12 cellular contexts compared by ENCODE assay signal in genomic region chr5:61051267-61051666, GRCh38.
A peak's percentile ranks its signal among the peaks of the same experiment; 100 is the strongest.
DNase-seq lines count a peak whose midpoint lies in the region; ATAC-seq and TF ChIP-seq lines count a peak whose summit lies in the region.
"Had no signal": no experiment of that assay in that cellular context is flagged by ENCODE, and none has a peak within 500 bp of the region (broad histone marks: within the 10 kb centered on the region; RNA-seq: fewer than 3 reads in every experiment).

No MANE protein-coding gene starts in this region.

- no peak overlapping the region for H3K9ac ChIP-seq in fibroblast of lung (ENCODE audit: insufficient read depth, low read length)

- TF ChIP-seq CTCF in RWPE1 (conservative IDR thresholded peaks at IDR 0.05; ENCODE audit: low read depth) (no peak), fibroblast of lung (conservative IDR thresholded peaks at IDR 0.05 in 1 of 2, IDR thresholded peaks at IDR 0.05 in 1 of 2; ENCODE audit: low read depth in 1 of 2, low read length in 2 of 2) (no peak), retinal pigment epithelial cell (conservative IDR thresholded peaks at IDR 0.05; ENCODE audit: low read depth, low read length) (no peak)
- TF ChIP-seq CTCF in CD8-positive, alpha-beta T cell (IDR thresholded peaks at IDR 0.05): no peak

- peak; percentile 23 for DNase-seq in H4 (ENCODE audit: low spot score)
- peak; percentile 55 for DNase-seq in RWPE1 (ENCODE audit: low spot score)
- peak; percentile 68 to 72 for DNase-seq in fibroblast of lung (ENCODE audit: low read depth in 2 of 2)
- peak; percentile 44 for DNase-seq in retinal pigment epithelial cell (ENCODE audit: low read depth)
- DNase-seq in CD8-positive, alpha-beta T cell: no peak
- no peak for DNase-seq in activated CD8-positive, alpha-beta memory T cell treated with anti-CD3 and anti-CD28 coated beads, Interleukin-2, amount 50 U/mL, for 4 hours
- no peak for DNase-seq in NK-92 (lab: John Stamatoyannopoulos, UW; ENCODE audit: unreplicated experiment)
- DNase-seq: DMS153, NCI-H82, ovary had no signal

- H3K4me1 Mint-ChIP-seq in CD8-positive, alpha-beta T cell (ENCODE audit: low read depth): no peaks in the 10 kb centered on the region

- no peak overlapping the region for H3K27ac Mint-ChIP-seq in CD8-positive, alpha-beta T cell
- H3K27ac Mint-ChIP-seq: T-helper 2 cell treated with Interferon-gamma antibody and Interleukin-4, amounts not matched to agents 5 μg/mL and 100 μg/mL, for 36 hours had no signal

- POLR2A ChIA-PET in RWPE1 (lab: Yijun Ruan, JAX; ENCODE audit: low non-redundant PET): no interaction called here
- POLR2A ChIA-PET in CD8-positive, alpha-beta T cell (lab: Charles Lee): no interaction called here

- CTCF ChIA-PET in RWPE1 (lab: Yijun Ruan, JAX): no interaction called here
- CTCF ChIA-PET in CD8-positive, alpha-beta T cell (lab: Charles Lee): interaction anchor here (1.0 kb wide), 1 partner anchor 606 kb away, joined by 4 read pairs; no protein-coding TSS in a partner anchor

- H3K36me3 ChIP-seq in fibroblast of lung (ENCODE audit: control insufficient read depth, insufficient read depth, low read length): no peaks in the 10 kb centered on the region
- no peaks in the 10 kb centered on the region for H3K36me3 ChIP-seq in CD8-positive, alpha-beta T cell (ENCODE audit: insufficient read depth, low read length)
- H3K36me3 ChIP-seq: ovary had no signal

- H3K27ac ChIP-seq in RWPE1: no peak overlapping the region
- no peak overlapping the region for H3K27ac ChIP-seq in fibroblast of lung (ENCODE audit: insufficient read depth, low read length)
- no peak overlapping the region for H3K27ac ChIP-seq in CD8-positive, alpha-beta T cell (ENCODE audit: low read depth, low read length)
- H3K27ac ChIP-seq: ovary had no signal

- H3K4me2 ChIP-seq in fibroblast of lung (ENCODE audit: extremely low read depth, insufficient read depth, low read length): peak overlapping the region; percentile 4

- no peak for TF ChIP-seq POLR2A in GM18505 (IDR thresholded peaks at IDR 0.05; ENCODE audit: borderline replicate concordance, extremely low read depth, insufficient read depth, insufficient read length)

- H3K4me1 ChIP-seq in fibroblast of lung (ENCODE audit: control insufficient read depth, extremely low read depth, insufficient read depth, low read length): peaks cover 8% of the 10 kb centered on the region
- H3K4me1 ChIP-seq in CD8-positive, alpha-beta T cell (ENCODE audit: insufficient read depth, low read length): no peaks in the 10 kb centered on the region

- H3K9me3 Mint-ChIP-seq in CD8-positive, alpha-beta T cell: no peaks in the 10 kb centered on the region
- H3K9me3 Mint-ChIP-seq: T-helper 2 cell treated with Interferon-gamma antibody and Interleukin-4, amounts not matched to agents 5 μg/mL and 100 μg/mL, for 36 hours had no signal

- H3K79me2 ChIP-seq in fibroblast of lung (ENCODE audit: control insufficient read depth, insufficient read depth, low read length): no peaks in the 10 kb centered on the region

- no peaks in the 10 kb centered on the region for H3K9me3 ChIP-seq in fibroblast of lung (ENCODE audit: control insufficient read depth, insufficient read depth, low read depth, low read length)
- H3K9me3 ChIP-seq in CD8-positive, alpha-beta T cell (ENCODE audit: low read length): no peaks in the 10 kb centered on the region
- H3K9me3 ChIP-seq: ovary had no signal

- H3K27me3 Mint-ChIP-seq in CD8-positive, alpha-beta T cell (ENCODE audit: low read depth): no peaks in the 10 kb centered on the region

- no peaks in the 10 kb centered on the region for H3K27me3 ChIP-seq in fibroblast of lung (ENCODE audit: control insufficient read depth, insufficient read depth, low read length)
- H3K27me3 ChIP-seq in CD8-positive, alpha-beta T cell (ENCODE audit: insufficient read depth, low read length): no peaks in the 10 kb centered on the region
- H3K27me3 ChIP-seq: ovary had no signal

- H3K4me3 ChIP-seq in fibroblast of lung (replicated peaks in 1 of 4; ENCODE audit: control extremely low read depth in 1 of 4, insufficient read depth in 1 of 4, low read depth in 3 of 4, low read length in 4 of 4) (no peak overlapping the region), retinal pigment epithelial cell (ENCODE audit: low read length) (no peak overlapping the region)
- H3K4me3 ChIP-seq in CD8-positive, alpha-beta T cell (ENCODE audit: low read depth, low read length): no peak overlapping the region
- H3K4me3 ChIP-seq: ovary had no signal

- ATAC-seq in CD8-positive, alpha-beta T cell: no peak
- ATAC-seq in GM18505 (IDR thresholded peaks at IDR 0.05; ENCODE audit: unreplicated experiment): no peak

- H2AFZ ChIP-seq in fibroblast of lung (ENCODE audit: low read length): no peak overlapping the region

- intact Hi-C loops in CD8-positive, alpha-beta T cell (cut with DNase I, micrococcal nuclease): no loop called here

- peaks cover 10% of the 10 kb centered on the region for H3K36me3 Mint-ChIP-seq in CD8-positive, alpha-beta T cell

- H3K4me3 Mint-ChIP-seq in CD8-positive, alpha-beta T cell: no peak overlapping the region
- H3K4me3 Mint-ChIP-seq: T-helper 2 cell treated with Interferon-gamma antibody and Interleukin-4, amounts not matched to agents 5 μg/mL and 100 μg/mL, for 36 hours had no signal

- no peaks in the 10 kb centered on the region for H4K20me1 ChIP-seq in fibroblast of lung (ENCODE audit: control insufficient read depth, extremely low read depth, insufficient read depth, low read length)

Comparison
In these comparisons a context has a peak if more than half of its experiments do, and no peak if none do; other contexts are left out.
1. DNase-seq: peak in H4 (single experiment), RWPE1 (single experiment), fibroblast of lung (2 of 2) and retinal pigment epithelial cell (single experiment); none in CD8-positive, alpha-beta T cell (0 of 7), activated CD8-positive, alpha-beta memory T cell treated with anti-CD3 and anti-CD28 coated beads, Interleukin-2, amount 50 U/mL, for 4 hours (single experiment) and NK-92 (single experiment).